10 cellular contexts compared by ENCODE assay signal in genomic region chr1:200890818-200891773, GRCh38. TPM values are rescaled to one million over a fixed set of nuclear protein-coding genes. Genes with fewer than 3 reads are reported as not detected.
A peak's percentile ranks its signal among the peaks of the same experiment; 100 is the strongest.
DNase-seq lines count a peak whose midpoint lies in the region; ATAC-seq and TF ChIP-seq lines count a peak whose summit lies in the region.
"Had no signal": no experiment of that assay in that cellular context is flagged by ENCODE, and none has a peak within 500 bp of the region (broad histone marks: within the 10 kb centered on the region; RNA-seq: fewer than 3 reads in every experiment).

No MANE protein-coding gene starts in this region.

- POLR2A ChIA-PET in T-cell (lab: Charles Lee), result interaction anchor here in 1 of 2 donors (0.5 to 0.6 kb wide), 3 partner anchors 15 to 700 kb away, joined by 3 to 6 read pairs (median 4); no protein-coding TSS in a partner anchor

- H3K27ac Mint-ChIP-seq in T-cell, result peak overlapping the region in 1 of 2 donors; percentile 58
- H3K27ac Mint-ChIP-seq in nephron progenitor cell, result peak overlapping the region; percentile 100

- H3K4me3 ChIP-seq in HL-60 (replicated peaks; ENCODE audit: insufficient read depth, low read length), result peak overlapping the region; percentile 70
- H3K4me3 ChIP-seq in fibroblast of lung (replicated peaks in 1 of 4; ENCODE audit: control extremely low read depth in 1 of 4, insufficient read depth in 1 of 4, low read depth in 3 of 4, low read length in 4 of 4), result peak overlapping the region; percentile 10 to 57 (median 43)

- DNase-seq in NCI-H748 (lab: John Stamatoyannopoulos, UW; ENCODE audit: unreplicated experiment), result peak; percentile 29
- DNase-seq in NCI-H748 treated with DMSO at 0.1 percent for 48 hours (lab: John Stamatoyannopoulos, UW), result no peak
- peak; percentile 59 to 60 for DNase-seq in HL-60 (ENCODE audit: low read depth in 1 of 2, low spot score in 1 of 2)
- DNase-seq in T-cell, result peak in 1 of 34 experiments; percentile 17
- DNase-seq in fibroblast of lung (ENCODE audit: low read depth in 2 of 2), result peak; percentile 51
- DNase-seq in nephron progenitor cell, result peak; percentile 75
- no peak for DNase-seq in activated CD4-positive, CD25-positive, alpha-beta regulatory T cell treated with anti-CD3 and anti-CD28 coated beads, Interleukin-2, amount 50 U/mL, for 72 hours
- DNase-seq in NCI-H1105 (lab: John Stamatoyannopoulos, UW), result no peak
- DNase-seq: DND-41 had no signal

- H3K79me2 ChIP-seq in fibroblast of lung (ENCODE audit: control insufficient read depth, insufficient read depth, low read length), result no peaks in the 10 kb centered on the region

- H3K36me3 Mint-ChIP-seq in T-cell (no peaks in the 10 kb centered on the region), nephron progenitor cell (ENCODE audit: low read depth) (no peaks in the 10 kb centered on the region)

- CTCF ChIA-PET in T-cell (lab: Charles Lee), result interaction anchor here in 1 of 2 donors (1.3 kb wide), 1 partner anchor 14 kb away, joined by 3 read pairs; no protein-coding TSS in a partner anchor

- TF ChIP-seq CTCF in HL-60 (IDR thresholded peaks at IDR 0.05; ENCODE audit: insufficient read depth, low read length) (peak; percentile 77), fibroblast of lung (conservative IDR thresholded peaks at IDR 0.05 in 1 of 2, IDR thresholded peaks at IDR 0.05 in 1 of 2; ENCODE audit: low read depth in 1 of 2, low read length in 2 of 2) (peak; percentile 47 to 59), nephron progenitor cell (IDR thresholded peaks at IDR 0.05) (peak; percentile 50)

- H3K4me3 Mint-ChIP-seq in T-cell, result peak overlapping the region; percentile 66 to 73 (median 73)
- H3K4me3 Mint-ChIP-seq in nephron progenitor cell, result peak overlapping the region; percentile 97

- H3K4me1 Mint-ChIP-seq in T-cell (peaks cover 46 to 53% (median 51%) of the 10 kb centered on the region in 3 donors), nephron progenitor cell (peaks cover 85% of the 10 kb centered on the region)

- peak overlapping the region; percentile 73 for H3K9ac ChIP-seq in fibroblast of lung (ENCODE audit: insufficient read depth, low read length)

- peak overlapping the region; percentile 75 for H3K4me2 ChIP-seq in fibroblast of lung (ENCODE audit: extremely low read depth, insufficient read depth, low read length)

- H3K9me3 Mint-ChIP-seq in T-cell (no peaks in the 10 kb centered on the region), nephron progenitor cell (no peaks in the 10 kb centered on the region)

- H3K27ac ChIP-seq in HL-60 (replicated peaks) (peak overlapping the region; percentile 95), fibroblast of lung (ENCODE audit: insufficient read depth, low read length) (no peak overlapping the region)

- H3K9me3 ChIP-seq in fibroblast of lung (ENCODE audit: control insufficient read depth, insufficient read depth, low read depth, low read length), result no peaks in the 10 kb centered on the region

- H2AFZ ChIP-seq in fibroblast of lung (ENCODE audit: low read length), result peak overlapping the region; percentile 73

- peak in 2 of 4 experiments; percentile 13 to 34 for ATAC-seq in T-cell (replicated peaks in 1 of 4)

- H3K27me3 ChIP-seq in HL-60 (ENCODE audit: insufficient read depth, poor library complexity, severe bottlenecking) (no peaks in the 10 kb centered on the region), fibroblast of lung (ENCODE audit: control insufficient read depth, insufficient read depth, low read length) (peaks cover 19% of the 10 kb centered on the region)

- no peaks in the 10 kb centered on the region for H3K36me3 ChIP-seq in fibroblast of lung (ENCODE audit: control insufficient read depth, insufficient read depth, low read length)

- H3K27me3 Mint-ChIP-seq in T-cell (peaks cover 25 to 26% of the 10 kb centered on the region in 2 donors), nephron progenitor cell (ENCODE audit: low read depth, poor library complexity) (no peaks in the 10 kb centered on the region)

- H3K4me1 ChIP-seq in fibroblast of lung (ENCODE audit: control insufficient read depth, extremely low read depth, insufficient read depth, low read length), result no peaks in the 10 kb centered on the region

- H4K20me1 ChIP-seq in fibroblast of lung (ENCODE audit: control insufficient read depth, extremely low read depth, insufficient read depth, low read length), result no peaks in the 10 kb centered on the region

RNA-seq across cellular contexts. Expression of gene INAVA, which starts 3.6 kb away (rescaled TPM):
- total RNA-seq in T-cell (under 1 TPM in 4 of 5 donors, not detected in 1; 0.09 to 0.62 (median 0.25) TPM), fibroblast of lung (not detected in 2 replicates)
- polyA plus RNA-seq in fibroblast of lung, result 0.02 and 0.03 TPM in 2 replicates
- polyA plus RNA-seq in fibroblast of lung (2012), result 0.12 and 0.13 TPM in 2 replicates
- not detected in 2 replicates for polyA minus RNA-seq in fibroblast of lung (ENCODE audit: low replicate concordance)

RNA-seq across cellular contexts. Expression of gene GPR25, which starts 18.3 kb away (rescaled TPM):
- total RNA-seq in T-cell (1 to 10 TPM; 1.2 to 6.7 (median 1.8) TPM), fibroblast of lung (not detected in 2 replicates)
- not detected in 2 replicates for polyA plus RNA-seq in fibroblast of lung
- not detected in 2 replicates for polyA plus RNA-seq in fibroblast of lung (2012)
- not detected in 2 replicates for polyA minus RNA-seq in fibroblast of lung (ENCODE audit: low replicate concordance)
- total RNA-seq: glomerular endothelial cell had no signal

Comparison
In these comparisons a context has a peak if more than half of its experiments do, and no peak if none do; other contexts are left out.
1. DNase-seq: peak in NCI-H748 (single experiment), HL-60 (2 of 2), fibroblast of lung (2 of 2) and nephron progenitor cell (single experiment); none in NCI-H748 treated with DMSO at 0.1 percent for 48 hours (single experiment), activated CD4-positive, CD25-positive, alpha-beta regulatory T cell treated with anti-CD3 and anti-CD28 coated beads, Interleukin-2, amount 50 U/mL, for 72 hours (single experiment) and NCI-H1105 (single experiment).
2. Peak in every context shown above with its lines, with median percentiles within 50 percentile points of each other: CTCF ChIP-seq.